In the genomic region with DNA sequence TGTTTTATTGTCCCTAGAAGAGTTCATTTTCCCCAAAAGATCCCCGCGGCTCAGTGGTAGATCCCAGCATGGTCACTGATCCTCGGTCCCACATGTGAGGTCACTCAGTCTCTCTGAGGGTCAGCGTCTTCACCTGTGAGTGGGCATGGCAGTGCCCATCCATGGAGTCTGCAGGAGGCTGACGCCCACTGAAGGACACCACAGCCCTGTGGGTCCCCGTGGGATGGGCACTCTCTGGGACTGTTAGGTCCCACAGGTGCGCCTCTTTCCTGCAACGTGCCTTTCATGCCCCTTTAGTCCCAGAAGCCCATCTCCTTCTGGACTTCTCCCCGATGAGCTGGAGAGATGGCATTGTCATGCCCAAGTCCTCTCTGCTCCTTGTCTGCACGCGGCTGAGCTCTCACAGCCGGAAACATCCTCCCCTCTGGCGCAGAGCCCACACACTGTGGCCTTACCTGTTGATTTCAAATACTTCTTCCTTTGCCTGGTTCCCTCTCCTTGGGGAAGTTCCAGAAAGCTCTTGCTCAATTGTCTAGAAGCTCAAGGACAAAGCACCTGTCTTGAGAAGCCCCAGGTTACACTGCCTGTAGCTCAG, we compare ENCODE assay signal across 24 cellular contexts.
DNase-seq lines count a peak whose midpoint lies in the region; ATAC-seq lines count a peak whose summit lies in the region.
"Had no signal": no experiment of that assay in that cellular context is flagged by ENCODE, and none has a peak within 500 bp of the region (broad histone marks: within the 10 kb centered on the region; RNA-seq: fewer than 3 reads in every experiment).

No MANE protein-coding gene starts in this region.

- no peaks in the 10 kb centered on the region for H3K4me1 Mint-ChIP-seq in activated T-helper 1 cell treated with anti-CD3 and anti-CD28 coated beads, Interleukin-12 subunit alpha, Interleukin-12 subunit beta, Interleukin-2, Interleukin-4 antibody, amounts not matched to agents 30 ng/mL and 10 ng/mL and 1 ng/mL, durations not matched to agents 14 hours and 24 hours and 36 hours (ENCODE audit: low read depth)
- H3K4me1 Mint-ChIP-seq: activated CD4-positive, alpha-beta T cell treated with anti-CD3 and anti-CD28 coated beads for 36 hours; IgD-negative memory B cell; stimulated activated effector memory CD8-positive, alpha-beta T cell treated with anti-CD3 and anti-CD28 coated beads, Interleukin-12 subunit alpha, Interleukin-12 subunit beta, amount 100 ng/mL, for 72 hours had no signal

- no peaks in the 10 kb centered on the region for H3K9me3 Mint-ChIP-seq in activated T-helper 1 cell treated with anti-CD3 and anti-CD28 coated beads, Interleukin-12 subunit alpha, Interleukin-12 subunit beta, Interleukin-2, Interleukin-4 antibody, amounts not matched to agents 30 ng/mL and 10 ng/mL and 1 ng/mL, durations not matched to agents 14 hours and 24 hours and 36 hours
- H3K9me3 Mint-ChIP-seq: stimulated activated effector memory CD8-positive, alpha-beta T cell treated with anti-CD3 and anti-CD28 coated beads, Interleukin-12 subunit alpha, Interleukin-12 subunit beta, amount 100 ng/mL, for 72 hours had no signal

- no peak for ATAC-seq in left cardiac atrium
- ATAC-seq: activated CD4-positive, alpha-beta T cell treated with anti-CD3 and anti-CD28 coated beads for 36 hours; HCT116 had no signal

- DNase-seq in cardiac septum (ENCODE audit: low spot score), result peak; percentile 60
- no peak for DNase-seq in left cardiac atrium
- peak; percentile 69 for DNase-seq in RPMI8226
- peak; percentile 68 for DNase-seq in mesenteric fat pad (ENCODE audit: low spot score)
- DNase-seq in ureter (ENCODE audit: low spot score), result peak; percentile 15
- DNase-seq in NCI-H2029 (lab: John Stamatoyannopoulos, UW), result no peak
- DNase-seq in AG08395 (ENCODE audit: low spot score), result no peak
- DNase-seq in activated T-helper 1 cell treated with anti-CD3 and anti-CD28 coated beads, Interleukin-12 subunit alpha, Interleukin-12 subunit beta, Interleukin-2, Interleukin-4 antibody, amounts not matched to agents 30 ng/mL and 10 ng/mL and 1 ng/mL, durations not matched to agents 14 hours and 24 hours and 36 hours (ENCODE audit: low spot score), result no peak
- DNase-seq: activated CD4-positive, alpha-beta T cell treated with anti-CD3 and anti-CD28 coated beads for 36 hours; central memory CD4-positive, alpha-beta T cell; dorsolateral prefrontal cortex; glutamatergic neuron; MG63; NCI-H1417 treated with DMSO at 0.1 percent for 48 hours; NCI-H2107; NCI-H510A; nucleus accumbens; retina; stimulated activated CD4-positive, alpha-beta T cell treated with anti-CD3 and anti-CD28 coated beads, Interleukin-2, amount 100 ng/mL, for 48 hours had no signal

- no peak overlapping the region for H3K4me3 Mint-ChIP-seq in activated T-helper 1 cell treated with anti-CD3 and anti-CD28 coated beads, Interleukin-12 subunit alpha, Interleukin-12 subunit beta, Interleukin-2, Interleukin-4 antibody, amounts not matched to agents 30 ng/mL and 10 ng/mL and 1 ng/mL, durations not matched to agents 14 hours and 24 hours and 36 hours
- H3K4me3 Mint-ChIP-seq: activated CD4-positive, alpha-beta T cell treated with anti-CD3 and anti-CD28 coated beads for 36 hours; activated naive CD8-positive, alpha-beta T cell; IgD-negative memory B cell; memory B cell; stimulated activated effector memory CD8-positive, alpha-beta T cell treated with anti-CD3 and anti-CD28 coated beads, Interleukin-12 subunit alpha, Interleukin-12 subunit beta, amount 100 ng/mL, for 72 hours had no signal

- no peak overlapping the region for H3K27ac Mint-ChIP-seq in activated T-helper 1 cell treated with anti-CD3 and anti-CD28 coated beads, Interleukin-12 subunit alpha, Interleukin-12 subunit beta, Interleukin-2, Interleukin-4 antibody, amounts not matched to agents 30 ng/mL and 10 ng/mL and 1 ng/mL, durations not matched to agents 14 hours and 24 hours and 36 hours
- H3K27ac Mint-ChIP-seq: activated CD4-positive, alpha-beta T cell treated with anti-CD3 and anti-CD28 coated beads for 36 hours; activated naive CD8-positive, alpha-beta T cell; memory B cell; stimulated activated effector memory CD8-positive, alpha-beta T cell treated with anti-CD3 and anti-CD28 coated beads, Interleukin-12 subunit alpha, Interleukin-12 subunit beta, amount 100 ng/mL, for 72 hours had no signal

- H3K27me3 Mint-ChIP-seq in activated T-helper 1 cell treated with anti-CD3 and anti-CD28 coated beads, Interleukin-12 subunit alpha, Interleukin-12 subunit beta, Interleukin-2, Interleukin-4 antibody, amounts not matched to agents 30 ng/mL and 10 ng/mL and 1 ng/mL, durations not matched to agents 14 hours and 24 hours and 36 hours (ENCODE audit: insufficient read depth), result no peaks in the 10 kb centered on the region
- H3K27me3 Mint-ChIP-seq: activated CD4-positive, alpha-beta T cell treated with anti-CD3 and anti-CD28 coated beads for 36 hours; activated naive CD8-positive, alpha-beta T cell; IgD-negative memory B cell had no signal

- intact Hi-C loops in cardiac septum (cut with DNase I), result no loop called here
- intact Hi-C loops in left cardiac atrium (cut with DNase I), result no loop called here
- intact Hi-C loops in activated T-helper 1 cell treated with anti-CD3 and anti-CD28 coated beads, Interleukin-12 subunit alpha, Interleukin-12 subunit beta, Interleukin-2, Interleukin-4 antibody, amounts not matched to agents 30 ng/mL and 10 ng/mL and 1 ng/mL, durations not matched to agents 14 hours and 24 hours and 36 hours (cut with micrococcal nuclease), result no loop called here

- no peaks in the 10 kb centered on the region for H3K36me3 Mint-ChIP-seq in activated T-helper 1 cell treated with anti-CD3 and anti-CD28 coated beads, Interleukin-12 subunit alpha, Interleukin-12 subunit beta, Interleukin-2, Interleukin-4 antibody, amounts not matched to agents 30 ng/mL and 10 ng/mL and 1 ng/mL, durations not matched to agents 14 hours and 24 hours and 36 hours (ENCODE audit: low read depth)
- H3K36me3 Mint-ChIP-seq: activated naive CD8-positive, alpha-beta T cell; IgD-negative memory B cell; memory B cell; stimulated activated effector memory CD8-positive, alpha-beta T cell treated with anti-CD3 and anti-CD28 coated beads, Interleukin-12 subunit alpha, Interleukin-12 subunit beta, amount 100 ng/mL, for 72 hours had no signal

Comparison
In these comparisons a context has a peak if more than half of its experiments do, and no peak if none do; other contexts are left out.
1. DNase-seq: peak in cardiac septum (single experiment), RPMI8226 (single experiment), mesenteric fat pad (single experiment) and ureter (single experiment); none in left cardiac atrium (single experiment), NCI-H2029 (single experiment), AG08395 (single experiment) and activated T-helper 1 cell treated with anti-CD3 and anti-CD28 coated beads, Interleukin-12 subunit alpha, Interleukin-12 subunit beta, Interleukin-2, Interleukin-4 antibody, amounts not matched to agents 30 ng/mL and 10 ng/mL and 1 ng/mL, durations not matched to agents 14 hours and 24 hours and 36 hours (single experiment).